Comparison of ENCODE assay signal across 11 cellular contexts in the genomic region with DNA sequence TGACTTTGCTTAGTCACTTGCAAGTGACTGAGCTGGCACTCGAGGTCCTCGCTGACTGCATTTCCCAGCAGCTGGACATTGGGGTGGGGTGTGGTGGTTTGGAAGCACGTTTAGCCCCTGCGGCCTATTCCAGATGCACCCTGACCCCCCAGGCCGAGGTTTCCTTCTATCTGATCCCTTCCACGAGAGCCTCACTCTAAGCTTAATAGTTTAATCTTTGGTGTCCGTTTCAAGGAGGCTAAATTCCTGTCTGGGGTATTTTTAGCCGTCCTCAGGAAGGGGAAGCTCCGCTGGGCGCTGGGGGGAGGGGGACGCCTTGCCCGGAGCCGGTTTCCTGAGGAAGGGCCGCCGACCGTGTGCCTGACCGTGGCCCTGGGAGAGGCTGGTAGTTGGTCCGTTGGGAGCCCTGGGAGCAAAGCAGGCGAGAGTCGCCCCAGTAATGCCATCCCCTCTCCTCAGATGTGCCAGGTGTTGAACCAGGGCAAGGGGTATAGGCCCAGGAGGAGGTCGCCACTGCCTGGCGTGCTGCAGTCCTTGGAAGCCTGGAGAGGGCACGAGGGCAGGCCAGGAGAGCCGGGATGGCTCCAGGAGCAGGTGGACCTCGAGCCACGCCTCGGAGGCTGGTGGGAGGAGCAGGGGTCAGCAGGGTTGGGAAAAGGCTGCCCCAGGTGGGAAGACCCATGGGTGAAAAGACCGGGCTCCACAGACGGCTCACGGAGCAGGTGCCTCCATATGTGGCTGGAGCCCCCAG. TPM values are rescaled to one million over a fixed set of nuclear protein-coding genes. Genes with fewer than 3 reads are reported as not detected.
DNase-seq lines count a peak whose midpoint lies in the region; ATAC-seq and TF ChIP-seq lines count a peak whose summit lies in the region.
"Had no signal": no experiment of that assay in that cellular context is flagged by ENCODE, and none has a peak within 500 bp of the region (broad histone marks: within the 10 kb centered on the region; RNA-seq: fewer than 3 reads in every experiment).

No MANE protein-coding gene starts in this region.

- TF ChIP-seq EP300 in stomach (IDR thresholded peaks at IDR 0.05), result no peak

- no peaks in the 10 kb centered on the region for H3K27me3 Mint-ChIP-seq in activated T-cell treated with anti-CD3 and anti-CD28 coated beads, Interleukin-2, amount 50 U/mL, for 72 hours (ENCODE audit: low read depth)

- no peak for ATAC-seq in activated T-cell treated with anti-CD3 and anti-CD28 coated beads, Interleukin-2, amount 50 U/mL, for 72 hours (replicated peaks in 1 of 2)
- no peak for ATAC-seq in GM19452 (IDR thresholded peaks at IDR 0.05; ENCODE audit: unreplicated experiment)
- ATAC-seq: stimulated activated naive CD8-positive, alpha-beta T cell treated with anti-CD3 and anti-CD28 coated beads, Interleukin-15, Interleukin-2, amounts not matched to agents 100 U/mL and 50 U/mL, for 24 hours had no signal

- H3K4me3 Mint-ChIP-seq in activated T-cell treated with anti-CD3 and anti-CD28 coated beads, Interleukin-2, amount 50 U/mL, for 72 hours, result no peak overlapping the region

- H3K9ac ChIP-seq in HUES6 (ENCODE audit: low read length), result peak overlapping the region; percentile 41
- no peak overlapping the region for H3K9ac ChIP-seq in liver (ENCODE audit: low read depth in 1 of 2, low read length in 2 of 2)

- TF ChIP-seq CTCF in liver (IDR thresholded peaks at IDR 0.05; ENCODE audit: low read depth, low read length, missing input control) (no peak), stomach (IDR thresholded peaks at IDR 0.05) (no peak)

- H3K9me3 Mint-ChIP-seq in activated T-cell treated with anti-CD3 and anti-CD28 coated beads, Interleukin-2, amount 50 U/mL, for 72 hours, result no peaks in the 10 kb centered on the region

- H3K27me3 ChIP-seq in HUES6 (ENCODE audit: control insufficient read depth, insufficient read depth, low read length) (no peaks in the 10 kb centered on the region), liver (ENCODE audit: control insufficient read depth in 4 of 4, insufficient read depth in 4 of 4, low read length in 3 of 4) (no peaks in the 10 kb centered on the region), stomach (no peaks in the 10 kb centered on the region)

- no peaks in the 10 kb centered on the region for H3K36me3 Mint-ChIP-seq in activated T-cell treated with anti-CD3 and anti-CD28 coated beads, Interleukin-2, amount 50 U/mL, for 72 hours (ENCODE audit: insufficient read depth in 2 of 2)

- 73% methylated on average over 30 of the region's 30 CpGs for WGBS in liver
- WGBS in stomach, 5 donors, result 53 to 69% (median 67%) methylated on average over 23 to 30 of the region's 30 CpGs

- H3K4me3 ChIP-seq in HUES6 (ENCODE audit: low read depth, low read length) (no peak overlapping the region; the same call in 1 of the 2 replicates), liver (ENCODE audit: low read depth in 1 of 3, low read length in 3 of 3) (no peak overlapping the region), stomach (peak overlapping the region in 1 of 4 donors; percentile 2)

- H3K27ac Mint-ChIP-seq in activated T-cell treated with anti-CD3 and anti-CD28 coated beads, Interleukin-2, amount 50 U/mL, for 72 hours, result no peak overlapping the region

- H3K27ac ChIP-seq in HUES6 (ENCODE audit: low read depth, low read length), result peak overlapping the region; percentile 49; the same call in 1 of the 2 replicates
- H3K27ac ChIP-seq in caudate nucleus (ENCODE audit: low read depth, low read length), result peak overlapping the region; percentile 86
- peak overlapping the region; percentile 61 to 79 for H3K27ac ChIP-seq in liver (ENCODE audit: low read depth in 1 of 2, low read length in 2 of 2)
- H3K27ac ChIP-seq in stomach, result peak overlapping the region; percentile 53 to 87 (median 74)

- H3K9me3 ChIP-seq in HUES6 (ENCODE audit: control insufficient read depth, insufficient read depth, low read depth, low read length) (no peaks in the 10 kb centered on the region), liver (ENCODE audit: control insufficient read depth in 4 of 4, low read length in 3 of 4) (no peaks in the 10 kb centered on the region), stomach (no peaks in the 10 kb centered on the region)

- intact Hi-C loops in stomach (cut with DNase I; ENCODE audit: low total_unique reads), result loop anchor here (5.0 to 10.0 kb wide), 2 partner anchors 43 to 60 kb away; a partner anchor contains a TSS

- peaks cover 46% of the 10 kb centered on the region for H3K4me1 Mint-ChIP-seq in activated T-cell treated with anti-CD3 and anti-CD28 coated beads, Interleukin-2, amount 50 U/mL, for 72 hours (ENCODE audit: low read depth)

- peaks cover 44% of the 10 kb centered on the region for H3K4me1 ChIP-seq in HUES6 (ENCODE audit: control insufficient read depth, insufficient read depth, low read length)
- H3K4me1 ChIP-seq in liver (ENCODE audit: control insufficient read depth in 4 of 4, insufficient read depth in 4 of 4, low read length in 3 of 4), result peaks cover 0 to 14% (median 2%) of the 10 kb centered on the region in 4 donors
- H3K4me1 ChIP-seq in stomach, result peaks cover 25 to 76% (median 48%) of the 10 kb centered on the region in 4 donors

- TF ChIP-seq POLR2A in stomach (IDR thresholded peaks at IDR 0.05), result no peak

- peak; percentile 11 to 38 for TF ChIP-seq RAD21 in liver (IDR thresholded peaks at IDR 0.05)

- H3K36me3 ChIP-seq in HUES6 (ENCODE audit: control insufficient read depth, insufficient read depth, low read length) (peaks cover 16% of the 10 kb centered on the region), liver (ENCODE audit: control insufficient read depth in 4 of 4, insufficient read depth in 3 of 4, low read depth in 1 of 4, low read length in 3 of 4) (peaks cover 0 to 5% (median under 1%) of the 10 kb centered on the region in 4 donors), stomach (peaks cover 10 to 34% (median 21%) of the 10 kb centered on the region in 4 donors)

- DNase-seq in caudate nucleus (lab: John Stamatoyannopoulos, UW), result peak in 3 of 61 donors; percentile 17 to 23 (median 18)
- no peak for DNase-seq in stomach
- no peak for DNase-seq in cerebellum (ENCODE audit: low spot score)
- DNase-seq in cortex of kidney (lab: John Stamatoyannopoulos, UW), result no peak
- no peak for DNase-seq in activated T-cell treated with anti-CD3 and anti-CD28 coated beads, Interleukin-2, amount 50 U/mL, for 72 hours
- DNase-seq: activated CD4-positive, alpha-beta T cell treated with anti-CD3 and anti-CD28 coated beads for 4 hours; Karpas-422; stimulated activated naive CD8-positive, alpha-beta T cell treated with anti-CD3 and anti-CD28 coated beads, Interleukin-15, Interleukin-2, amounts not matched to agents 100 U/mL and 50 U/mL, for 24 hours had no signal

TF ChIP-seq in liver, 16 proteins besides CTCF, POLR2A, EP300 and RAD21:
- TF ChIP-seq RXRA (IDR thresholded peaks at IDR 0.05) (no peak), YY1 (IDR thresholded peaks at IDR 0.05) (no peak), FOXA1 (IDR thresholded peaks at IDR 0.05) (no peak), HNF4A (conservative IDR thresholded peaks at IDR 0.05) (no peak), NR2F2 (IDR thresholded peaks at IDR 0.05) (peak; percentile 98), HNF4G (IDR thresholded peaks at IDR 0.05) (no peak), TAF1 (conservative IDR thresholded peaks at IDR 0.05) (no peak), GABPA (IDR thresholded peaks at IDR 0.05 in 1 of 2, conservative IDR thresholded peaks at IDR 0.05 in 1 of 2) (no peak), SP1 (IDR thresholded peaks at IDR 0.05) (peak; percentile 20), EGR1 (IDR thresholded peaks at IDR 0.05; ENCODE audit: low read depth in 2 of 2) (no peak), JUND (IDR thresholded peaks at IDR 0.05) (no peak)
- TF ChIP-seq, protein P1, sequence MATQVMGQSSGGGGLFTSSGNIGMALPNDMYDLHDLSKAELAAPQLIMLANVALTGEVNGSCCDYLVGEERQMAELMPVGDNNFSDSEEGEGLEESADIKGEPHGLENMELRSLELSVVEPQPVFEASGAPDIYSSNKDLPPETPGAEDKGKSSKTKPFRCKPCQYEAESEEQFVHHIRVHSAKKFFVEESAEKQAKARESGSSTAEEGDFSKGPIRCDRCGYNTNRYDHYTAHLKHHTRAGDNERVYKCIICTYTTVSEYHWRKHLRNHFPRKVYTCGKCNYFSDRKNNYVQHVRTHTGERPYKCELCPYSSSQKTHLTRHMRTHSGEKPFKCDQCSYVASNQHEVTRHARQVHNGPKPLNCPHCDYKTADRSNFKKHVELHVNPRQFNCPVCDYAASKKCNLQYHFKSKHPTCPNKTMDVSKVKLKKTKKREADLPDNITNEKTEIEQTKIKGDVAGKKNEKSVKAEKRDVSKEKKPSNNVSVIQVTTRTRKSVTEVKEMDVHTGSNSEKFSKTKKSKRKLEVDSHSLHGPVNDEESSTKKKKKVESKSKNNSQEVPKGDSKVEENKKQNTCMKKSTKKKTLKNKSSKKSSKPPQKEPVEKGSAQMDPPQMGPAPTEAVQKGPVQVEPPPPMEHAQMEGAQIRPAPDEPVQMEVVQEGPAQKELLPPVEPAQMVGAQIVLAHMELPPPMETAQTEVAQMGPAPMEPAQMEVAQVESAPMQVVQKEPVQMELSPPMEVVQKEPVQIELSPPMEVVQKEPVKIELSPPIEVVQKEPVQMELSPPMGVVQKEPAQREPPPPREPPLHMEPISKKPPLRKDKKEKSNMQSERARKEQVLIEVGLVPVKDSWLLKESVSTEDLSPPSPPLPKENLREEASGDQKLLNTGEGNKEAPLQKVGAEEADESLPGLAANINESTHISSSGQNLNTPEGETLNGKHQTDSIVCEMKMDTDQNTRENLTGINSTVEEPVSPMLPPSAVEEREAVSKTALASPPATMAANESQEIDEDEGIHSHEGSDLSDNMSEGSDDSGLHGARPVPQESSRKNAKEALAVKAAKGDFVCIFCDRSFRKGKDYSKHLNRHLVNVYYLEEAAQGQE (IDR thresholded peaks at IDR 0.05), result no peak
- TF ChIP-seq, protein P2, sequence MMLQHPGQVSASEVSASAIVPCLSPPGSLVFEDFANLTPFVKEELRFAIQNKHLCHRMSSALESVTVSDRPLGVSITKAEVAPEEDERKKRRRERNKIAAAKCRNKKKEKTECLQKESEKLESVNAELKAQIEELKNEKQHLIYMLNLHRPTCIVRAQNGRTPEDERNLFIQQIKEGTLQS (IDR thresholded peaks at IDR 0.05), result no peak
- TF ChIP-seq, protein P3, sequence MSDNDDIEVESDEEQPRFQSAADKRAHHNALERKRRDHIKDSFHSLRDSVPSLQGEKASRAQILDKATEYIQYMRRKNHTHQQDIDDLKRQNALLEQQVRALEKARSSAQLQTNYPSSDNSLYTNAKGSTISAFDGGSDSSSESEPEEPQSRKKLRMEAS (IDR thresholded peaks at IDR 0.05), result peak; percentile 75

RNA-seq across cellular contexts. Expression of a gene that starts 37.2 kb away (rescaled TPM):
- total RNA-seq in liver, result 100 to 1,000 TPM; 149 to 318 TPM
- 100 to 1,000 TPM; 278 to 339 TPM for polyA plus RNA-seq in liver
- 100 to 1,000 TPM in 3 of 5 donors, 10 to 100 TPM in 2; 12.3 to 186 (median 125) TPM for total RNA-seq in stomach
- polyA plus RNA-seq in stomach, result 100 to 1,000 TPM; 109 to 149 (median 109) TPM
- 51.9 TPM for total RNA-seq in cerebellum
- 100 to 1,000 TPM; 123 to 170 TPM for total RNA-seq in activated T-cell treated with anti-CD3 and anti-CD28 coated beads, Interleukin-2, amount 50 U/mL, for 72 hours
